23 cellular contexts compared by ENCODE assay signal in genomic region chr10:8168836-8169235, GRCh38.
DNase-seq lines count a peak whose midpoint lies in the region; ATAC-seq and TF ChIP-seq lines count a peak whose summit lies in the region.
"Had no signal": no experiment of that assay in that cellular context is flagged by ENCODE, and none has a peak within 500 bp of the region (broad histone marks: within the 10 kb centered on the region; RNA-seq: fewer than 3 reads in every experiment).

No MANE protein-coding gene starts in this region.

- TF ChIP-seq EP300 in SK-N-SH (IDR thresholded peaks at IDR 0.05; ENCODE audit: borderline replicate concordance in 1 of 2, low read depth in 1 of 2, low read length in 1 of 2) (no peak), ovary (IDR thresholded peaks at IDR 0.05) (no peak)

- H3K27ac Mint-ChIP-seq in progenitor cell of endocrine pancreas = peak overlapping the region; percentile 33
- H3K27ac Mint-ChIP-seq: B cell; CD4-positive, alpha-beta T cell; CD8-positive, alpha-beta T cell had no signal

- H3K27me3 ChIP-seq in SK-N-SH (ENCODE audit: insufficient read depth) (no peaks in the 10 kb centered on the region), foreskin keratinocyte (no peaks in the 10 kb centered on the region), ovary (no peaks in the 10 kb centered on the region)
- H3K27me3 ChIP-seq: BLaER1 treated with 17β-estradiol and CSF1 and Interleukin-3, amounts not matched to agents 10 nM and 100 nM had no signal

- H2AFZ ChIP-seq in SK-N-SH (ENCODE audit: low read depth) = no peak overlapping the region

- H3K4me3 Mint-ChIP-seq in progenitor cell of endocrine pancreas (ENCODE audit: low read depth) = no peak overlapping the region
- H3K4me3 Mint-ChIP-seq: B cell; CD4-positive, alpha-beta T cell; CD8-positive, alpha-beta T cell had no signal

- H4K20me1 ChIP-seq in SK-N-SH (ENCODE audit: insufficient read depth) = no peaks in the 10 kb centered on the region
- H4K20me1 ChIP-seq: BLaER1 treated with 17β-estradiol and CSF1 and Interleukin-3, amounts not matched to agents 10 nM and 100 nM had no signal

- H3K36me3 ChIP-seq in SK-N-SH (replicated peaks in 1 of 2; ENCODE audit: control insufficient read depth in 1 of 2, insufficient read depth in 2 of 2, low read length in 1 of 2) (no peaks in the 10 kb centered on the region), ovary (no peaks in the 10 kb centered on the region)
- H3K36me3 ChIP-seq: BLaER1 treated with 17β-estradiol and CSF1 and Interleukin-3, amounts not matched to agents 10 nM and 100 nM had no signal

- H3K36me3 Mint-ChIP-seq in progenitor cell of endocrine pancreas (ENCODE audit: insufficient read depth) = peaks cover 2% of the 10 kb centered on the region

- ATAC-seq in SK-N-SH treated with all-trans-retinoic acid at 6 μM for 48 hours (no peak), foreskin keratinocyte (no peak)
- ATAC-seq: A549; CD8-positive, alpha-beta T cell; GM12878 had no signal

- POLR2A ChIA-PET in SK-N-SH (lab: Yijun Ruan, JAX) = no interaction called here

- no peak for TF ChIP-seq CTCF in SK-N-SH (IDR thresholded peaks at IDR 0.05)
- no peak for TF ChIP-seq CTCF in foreskin keratinocyte (conservative IDR thresholded peaks at IDR 0.05)
- no peak for TF ChIP-seq CTCF in progenitor cell of endocrine pancreas (IDR thresholded peaks at IDR 0.05; ENCODE audit: unreplicated experiment)
- no peak for TF ChIP-seq CTCF in ovary (IDR thresholded peaks at IDR 0.05)

- H3K9me3 Mint-ChIP-seq in progenitor cell of endocrine pancreas (ENCODE audit: low read depth) = peaks cover 24% of the 10 kb centered on the region

- H3K9me3 ChIP-seq in SK-N-SH (peaks cover 5% of the 10 kb centered on the region; the same call in 1 of the 2 replicates), ovary (no peaks in the 10 kb centered on the region)

- CTCF ChIA-PET in SK-N-SH (lab: Yijun Ruan, JAX) = no interaction called here

- DNase-seq in SK-N-SH (no peak), foreskin keratinocyte (no peak), progenitor cell of endocrine pancreas (ENCODE audit: low spot score, unreplicated experiment) (no peak), ovary (no peak), DMS 273 treated with DMSO at 0.1 percent for 48 hours (lab: John Stamatoyannopoulos, UW) (no peak)
- DNase-seq: AML-193; Caco-2; Calu3; CD4-positive, alpha-beta T cell; CD8-positive, alpha-beta T cell; DMS153; DMS53; DMS79; DND-41; EL; GDM1 had no signal

- no peak for TF ChIP-seq RAD21 in SK-N-SH (IDR thresholded peaks at IDR 0.05; ENCODE audit: low read length)

- H3K79me2 ChIP-seq in SK-N-SH (ENCODE audit: insufficient read depth) = no peaks in the 10 kb centered on the region

- intact Hi-C loops in ovary (cut with DNase I) = no loop called here

- no peaks in the 10 kb centered on the region for H3K9me2 ChIP-seq in SK-N-SH

- H3K27ac ChIP-seq in SK-N-SH (ENCODE audit: low read depth in 2 of 2, low read length in 1 of 2) (no peak overlapping the region), foreskin keratinocyte (peak overlapping the region; percentile 33), ovary (no peak overlapping the region)
- H3K27ac ChIP-seq: 22Rv1; A549; BLaER1 treated with 17β-estradiol and CSF1 and Interleukin-3, amounts not matched to agents 10 nM and 100 nM; C4-2B had no signal

- H3K4me1 ChIP-seq in SK-N-SH (ENCODE audit: control insufficient read depth in 1 of 2, insufficient read depth in 2 of 2, low read depth in 1 of 2, low read length in 1 of 2) (peaks cover 0 to 5% of the 10 kb centered on the region in 2 experiments; a peak in 1 of 4 replicates), foreskin keratinocyte (no peaks in the 10 kb centered on the region), ovary (ENCODE audit: insufficient read depth) (no peaks in the 10 kb centered on the region)
- H3K4me1 ChIP-seq: A549; BLaER1 treated with 17β-estradiol and CSF1 and Interleukin-3, amounts not matched to agents 10 nM and 100 nM had no signal

- H3K27me3 Mint-ChIP-seq in progenitor cell of endocrine pancreas = peaks cover 50% of the 10 kb centered on the region
- H3K27me3 Mint-ChIP-seq: B cell; CD4-positive, alpha-beta T cell had no signal

- no peaks in the 10 kb centered on the region for H3K4me1 Mint-ChIP-seq in progenitor cell of endocrine pancreas (ENCODE audit: low read depth)
- H3K4me1 Mint-ChIP-seq: B cell had no signal

- no peak overlapping the region for H3K4me2 ChIP-seq in SK-N-SH
- H3K4me2 ChIP-seq: A549; BLaER1 treated with 17β-estradiol and CSF1 and Interleukin-3, amounts not matched to agents 10 nM and 100 nM had no signal

- H3K9ac ChIP-seq in SK-N-SH = no peak overlapping the region
- H3K9ac ChIP-seq: BLaER1 treated with 17β-estradiol and CSF1 and Interleukin-3, amounts not matched to agents 10 nM and 100 nM had no signal

- no peaks in the 10 kb centered on the region for H3F3A ChIP-seq in SK-N-SH (replicated peaks; ENCODE audit: insufficient read depth)

- H3K4me3 ChIP-seq in SK-N-SH (ENCODE audit: low read depth in 2 of 2, low read length in 1 of 2) (no peak overlapping the region), ovary (no peak overlapping the region)
- H3K4me3 ChIP-seq: A549; BLaER1 treated with 17β-estradiol and CSF1 and Interleukin-3, amounts not matched to agents 10 nM and 100 nM; GM12878 had no signal

- no peak for TF ChIP-seq POLR2A in ovary (IDR thresholded peaks at IDR 0.05)

TF ChIP-seq in SK-N-SH treated with all-trans-retinoic acid at 6 μM for 48 hours, 23 proteins besides CTCF, POLR2A, EP300 and RAD21:
- TF ChIP-seq TOX (CRISPR knock-in tag; IDR thresholded peaks at IDR 0.05; ENCODE audit: borderline replicate concordance) (no peak), ZFP30 (CRISPR knock-in tag; IDR thresholded peaks at IDR 0.05) (peak; percentile 92), CSDC2 (CRISPR knock-in tag; IDR thresholded peaks at IDR 0.05) (no peak)

TF ChIP-seq in SK-N-SH, 30 proteins besides CTCF, POLR2A, EP300 and RAD21:
- TF ChIP-seq ZBTB33 (IDR thresholded peaks at IDR 0.05; ENCODE audit: borderline replicate concordance, low read depth) (no peak), RFX5 (IDR thresholded peaks at IDR 0.05; ENCODE audit: low read length) (no peak), MEF2A (IDR thresholded peaks at IDR 0.05; ENCODE audit: borderline replicate concordance, low read depth) (no peak), PBX3 (IDR thresholded peaks at IDR 0.05) (no peak), CHD2 (IDR thresholded peaks at IDR 0.05; ENCODE audit: low read length, partially characterized antibody) (no peak), USF2 (IDR thresholded peaks at IDR 0.05; ENCODE audit: borderline replicate concordance, low read depth, low read length) (no peak), FOXJ3 (CRISPR knock-in tag; IDR thresholded peaks at IDR 0.05) (no peak), TAF1 (IDR thresholded peaks at IDR 0.05; ENCODE audit: borderline replicate concordance, low read depth, low read length) (no peak), TEAD4 (IDR thresholded peaks at IDR 0.05; ENCODE audit: borderline replicate concordance, insufficient read depth) (no peak), FOSL2 (IDR thresholded peaks at IDR 0.05; ENCODE audit: borderline replicate concordance, low read depth) (no peak), ELF1 (IDR thresholded peaks at IDR 0.05) (no peak), NRF1 (IDR thresholded peaks at IDR 0.05; ENCODE audit: low read depth, low read length) (no peak), IRF3 (IDR thresholded peaks at IDR 0.05; ENCODE audit: low read depth, low read length) (no peak)
